Comparison of ENCODE assay signal across 2 cellular contexts in the genomic region with DNA sequence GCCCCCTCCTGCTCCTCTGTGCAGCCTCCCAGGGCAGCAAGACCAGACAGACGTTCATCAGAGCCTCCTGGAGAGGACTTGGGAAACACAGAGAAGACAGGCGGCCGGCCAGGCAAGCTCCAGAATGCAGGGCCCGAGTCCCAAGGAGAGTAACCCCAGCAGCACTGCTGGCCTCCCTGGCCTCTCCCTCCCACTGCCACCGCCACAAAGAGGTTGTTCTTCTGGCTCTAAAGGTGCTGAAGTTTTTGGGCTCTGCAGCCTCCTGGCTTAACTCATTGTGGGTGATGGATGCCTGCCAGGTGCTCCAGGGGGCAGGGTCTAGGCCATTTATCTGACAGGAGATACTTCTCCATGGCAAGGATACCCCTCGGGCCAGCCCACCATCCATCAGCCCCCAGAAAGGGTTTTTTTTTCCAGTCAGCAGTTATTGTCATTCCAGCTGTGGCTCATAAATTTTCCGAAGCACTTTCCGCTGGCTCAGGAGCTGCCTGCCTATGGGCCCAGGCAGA.
TF ChIP-seq lines count a peak whose summit lies in the region.

No MANE protein-coding gene starts in this region.

TF ChIP-seq in IMR-90, 13 proteins besides CTCF, POLR2A, EP300 and RAD21:
- no peak for TF ChIP-seq RFX5 (IDR thresholded peaks at IDR 0.05; ENCODE audit: low read depth, low read length)
- peak; percentile 25; the same call in 1 of the 2 replicates for TF ChIP-seq MAFK (IDR thresholded peaks at IDR 0.05; ENCODE audit: low read depth, low read length)

TF ChIP-seq in H1, 55 proteins besides CTCF, POLR2A, EP300 and RAD21:
- TF ChIP-seq ASH2L (IDR thresholded peaks at IDR 0.05; ENCODE audit: low read length) (no peak), POLR2AphosphoS5 (IDR thresholded peaks at IDR 0.05; ENCODE audit: low read depth, low read length) (no peak), SIX5 (IDR thresholded peaks at IDR 0.05; ENCODE audit: low read depth, low read length) (no peak), PHF8 (conservative IDR thresholded peaks at IDR 0.05; ENCODE audit: low read depth, low read length) (no peak), POU5F1 (IDR thresholded peaks at IDR 0.05; ENCODE audit: low read depth, low read length) (no peak), BCL11A (IDR thresholded peaks at IDR 0.05; ENCODE audit: low read depth in 2 of 2, low read length in 2 of 2) (no peak), CHD2 (IDR thresholded peaks at IDR 0.05; ENCODE audit: low read length) (no peak), HDAC2 (IDR thresholded peaks at IDR 0.05; ENCODE audit: borderline replicate concordance in 1 of 2, low read depth in 2 of 2, low read length in 2 of 2) (no peak), MAFK (IDR thresholded peaks at IDR 0.05; ENCODE audit: low read depth, low read length) (no peak)
